ENCODE assay signal across 8 cellular contexts in genomic region chr14:74019743-74020142, GRCh38. TPM values are rescaled to one million over a fixed set of nuclear protein-coding genes. Genes with fewer than 3 reads are reported as not detected.
DNase-seq lines count a peak whose midpoint lies in the region; ATAC-seq and TF ChIP-seq lines count a peak whose summit lies in the region.

No MANE protein-coding gene starts in this region.

- DNase-seq in EL (peak; percentile 58), RWPE1 (ENCODE audit: low spot score) (no peak), esophagus muscularis mucosa (ENCODE audit: extremely low spot score) (no peak), neuronal stem cell (ENCODE audit: low spot score) (no peak), NCI-H510A treated with DMSO at 0.1 percent for 48 hours (lab: John Stamatoyannopoulos, UW) (no peak)

- no peak overlapping the region for H3K14ac ChIP-seq in neuronal stem cell (ENCODE audit: low read length)

- H3K27me3 ChIP-seq in esophagus muscularis mucosa (no peaks in the 10 kb centered on the region), neuronal stem cell (ENCODE audit: control insufficient read depth in 3 of 3, insufficient read depth in 3 of 3, low read depth in 1 of 3, low read length in 3 of 3) (no peaks in the 10 kb centered on the region)

- H2BK15ac ChIP-seq in neuronal stem cell (ENCODE audit: low read length): no peak overlapping the region

- H3K4me3 ChIP-seq in esophagus muscularis mucosa (peak overlapping the region; percentile 80 to 91 (median 86)), neuronal stem cell (ENCODE audit: low read length in 2 of 2) (peak overlapping the region; percentile 92 to 96)

- no peak overlapping the region for H3K9ac ChIP-seq in neuronal stem cell (ENCODE audit: low read depth, low read length, poor library complexity)

- no peak overlapping the region for H2AK5ac ChIP-seq in neuronal stem cell (ENCODE audit: low read depth, low read length)

- no peak for TF ChIP-seq CTCF in RWPE1 (conservative IDR thresholded peaks at IDR 0.05; ENCODE audit: low read depth)
- no peak for TF ChIP-seq CTCF in esophagus muscularis mucosa (IDR thresholded peaks at IDR 0.05)

- H2BK12ac ChIP-seq in neuronal stem cell (ENCODE audit: low read length): no peak overlapping the region

- H2AFZ ChIP-seq in neuronal stem cell (ENCODE audit: low read length): peak overlapping the region; percentile 98

- H3K79me1 ChIP-seq in neuronal stem cell (ENCODE audit: low read depth, low read length): no peaks in the 10 kb centered on the region

- peaks cover 11 to 23% (median 17%) of the 10 kb centered on the region in 4 donors for H3K4me1 ChIP-seq in esophagus muscularis mucosa
- peaks cover 2 to 7% of the 10 kb centered on the region in 2 donors for H3K4me1 ChIP-seq in neuronal stem cell (ENCODE audit: control insufficient read depth in 2 of 2, insufficient read depth in 1 of 2, low read depth in 1 of 2, low read length in 2 of 2)

- H3K36me3 ChIP-seq in esophagus muscularis mucosa: peaks cover 0 to 2% (median under 1%) of the 10 kb centered on the region in 4 donors
- H3K36me3 ChIP-seq in neuronal stem cell (replicated peaks in 1 of 2; ENCODE audit: control insufficient read depth in 2 of 2, insufficient read depth in 2 of 2, low read length in 2 of 2): no peaks in the 10 kb centered on the region

- no peak for TF ChIP-seq POLR2A in esophagus muscularis mucosa (IDR thresholded peaks at IDR 0.05; ENCODE audit: low read depth)

- peak overlapping the region; percentile 99 for H3K27ac ChIP-seq in RWPE1
- peak overlapping the region; percentile 95 to 99 (median 98) for H3K27ac ChIP-seq in esophagus muscularis mucosa (replicated peaks in 1 of 4)
- no peak overlapping the region for H3K27ac ChIP-seq in neuronal stem cell (replicated peaks; ENCODE audit: low read length)

- POLR2A ChIA-PET in RWPE1 (lab: Yijun Ruan, JAX; ENCODE audit: low non-redundant PET): no interaction called here

- H2BK5ac ChIP-seq in neuronal stem cell (ENCODE audit: low read length): no peak overlapping the region

- H3K4me2 ChIP-seq in neuronal stem cell (ENCODE audit: insufficient read depth, low read length, poor library complexity, severe bottlenecking): peak overlapping the region; percentile 84

- H3K9me3 ChIP-seq in esophagus muscularis mucosa (no peaks in the 10 kb centered on the region), neuronal stem cell (replicated peaks in 1 of 2; ENCODE audit: control insufficient read depth in 2 of 2, insufficient read depth in 1 of 2, low read depth in 1 of 2, low read length in 2 of 2) (no peaks in the 10 kb centered on the region)

- no peak for ATAC-seq in HG02973 (IDR thresholded peaks at IDR 0.05; ENCODE audit: unreplicated experiment)
- ATAC-seq in HG02678 (IDR thresholded peaks at IDR 0.05; ENCODE audit: unreplicated experiment): no peak
- no peak for ATAC-seq in HG03097 (IDR thresholded peaks at IDR 0.05; ENCODE audit: low FRiP score, unreplicated experiment)

- H3K23ac ChIP-seq in neuronal stem cell (ENCODE audit: low read depth, low read length, poor library complexity): no peak overlapping the region

- H4K91ac ChIP-seq in neuronal stem cell (ENCODE audit: low read depth, low read length, poor library complexity): no peak overlapping the region

- TF ChIP-seq EP300 in esophagus muscularis mucosa (IDR thresholded peaks at IDR 0.05): no peak

- no peak overlapping the region for H3K18ac ChIP-seq in neuronal stem cell (ENCODE audit: low read length)

- no peak overlapping the region for H2BK120ac ChIP-seq in neuronal stem cell (ENCODE audit: low read depth, low read length)

- no peak overlapping the region for H3K4ac ChIP-seq in neuronal stem cell (ENCODE audit: low read length)

- CTCF ChIA-PET in RWPE1 (lab: Yijun Ruan, JAX): no interaction called here

- 6% methylated on average over 3 of the region's 3 CpGs for WGBS in esophagus muscularis mucosa
- WGBS in neuronal stem cell (ENCODE audit: extremely low coverage in 2 of 2, insufficient read length in 2 of 2, insufficient replicate concordance in 1 of 2), 2 donors: no CpG with 5 or more reads among the region's 3 CpGs

- H4K8ac ChIP-seq in neuronal stem cell (ENCODE audit: low read depth, low read length): no peak overlapping the region

- intact Hi-C loops in esophagus muscularis mucosa (cut with DNase I): loop anchor here (5.0 kb wide), 2 partner anchors 67 to 132 kb away; partner anchors contain the start of genes COQ6, FAM161B and ZNF410

RNA-seq across cellular contexts. Expression of gene BBOF1, which starts 0.6 kb away (rescaled TPM):
- total RNA-seq in esophagus muscularis mucosa: 10 to 100 TPM in 2 of 4 donors, 1 to 10 TPM in 2; 8.6 to 11.8 (median 9.9) TPM
- polyA plus RNA-seq in neuronal stem cell (2013, experiment 1 of 2): 2.2 TPM
- polyA plus RNA-seq in neuronal stem cell (2013, experiment 2 of 2): 2.8 TPM

RNA-seq across cellular contexts. Expression of gene ENTPD5, which starts 0.7 kb away (rescaled TPM):
- 1 to 10 TPM; 5.5 to 9.6 (median 6.0) TPM for total RNA-seq in esophagus muscularis mucosa
- 8.4 TPM for polyA plus RNA-seq in neuronal stem cell (2013, experiment 1 of 2)
- 8.0 TPM for polyA plus RNA-seq in neuronal stem cell (2013, experiment 2 of 2)
